ENCODE assay signal across 1 cellular context in the genomic region with DNA sequence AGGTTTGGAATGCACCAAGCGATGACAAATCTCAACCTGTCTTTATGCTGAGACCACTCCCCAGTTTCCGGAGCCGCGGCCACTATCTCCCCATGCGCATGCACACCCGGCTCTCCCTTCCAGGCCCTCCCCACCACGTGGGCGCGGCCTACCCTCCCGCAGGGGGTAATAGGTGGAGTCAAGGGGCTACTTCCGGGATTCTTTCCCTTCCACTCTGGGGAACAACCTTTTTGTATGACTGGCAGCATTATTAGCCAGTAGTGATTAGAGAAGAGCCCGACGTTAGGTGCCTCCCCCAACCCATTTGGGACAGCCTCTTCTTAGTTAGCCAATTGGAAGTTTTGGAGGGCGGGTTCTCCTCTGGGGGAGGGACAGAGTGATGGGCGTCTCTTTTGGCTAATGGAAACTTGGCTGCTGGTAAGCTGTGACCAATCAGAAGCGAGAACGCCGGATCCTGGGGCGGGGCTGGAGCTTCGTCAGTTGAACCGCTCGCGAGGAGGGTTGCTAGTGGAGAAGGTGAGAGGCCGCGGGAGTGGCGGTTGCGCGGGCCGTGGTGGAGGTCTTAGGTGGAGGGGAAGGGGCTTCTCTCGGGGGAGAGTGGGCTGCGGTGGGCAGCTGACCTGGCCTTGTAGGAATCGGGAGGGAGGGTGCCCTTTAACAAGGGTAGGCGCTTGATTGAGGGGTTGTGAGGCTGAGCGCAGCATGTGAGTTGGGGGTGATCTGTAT.
TF ChIP-seq lines count a peak whose summit lies in the region.

CCDC61 (plus strand) TSS at position 479 of the 726 bp plus-strand sequence. CDS start 7,552 bp downstream, outside the sequence.

TF ChIP-seq in HepG2, 621 proteins besides CTCF, POLR2A, EP300 and RAD21 (continued from another document and continues in another):
- TF ChIP-seq ZNF142 (CRISPR knock-in tag; IDR thresholded peaks at IDR 0.05) = no peak
- TF ChIP-seq PRDM10 (CRISPR knock-in tag; IDR thresholded peaks at IDR 0.05; ENCODE audit: low read depth) = 0 out of 2 replicates have a peak, but pooled peaks have one; percentile 45
- peak; percentile 67; the same call in 1 of the 2 replicates for TF ChIP-seq KAT7 (CRISPR knock-in tag; IDR thresholded peaks at IDR 0.05; ENCODE audit: borderline replicate concordance)
- TF ChIP-seq ZNF18 (CRISPR knock-in tag; IDR thresholded peaks at IDR 0.05; ENCODE audit: insufficient replicate concordance) = peak; percentile 37
- TF ChIP-seq, protein P1, sequence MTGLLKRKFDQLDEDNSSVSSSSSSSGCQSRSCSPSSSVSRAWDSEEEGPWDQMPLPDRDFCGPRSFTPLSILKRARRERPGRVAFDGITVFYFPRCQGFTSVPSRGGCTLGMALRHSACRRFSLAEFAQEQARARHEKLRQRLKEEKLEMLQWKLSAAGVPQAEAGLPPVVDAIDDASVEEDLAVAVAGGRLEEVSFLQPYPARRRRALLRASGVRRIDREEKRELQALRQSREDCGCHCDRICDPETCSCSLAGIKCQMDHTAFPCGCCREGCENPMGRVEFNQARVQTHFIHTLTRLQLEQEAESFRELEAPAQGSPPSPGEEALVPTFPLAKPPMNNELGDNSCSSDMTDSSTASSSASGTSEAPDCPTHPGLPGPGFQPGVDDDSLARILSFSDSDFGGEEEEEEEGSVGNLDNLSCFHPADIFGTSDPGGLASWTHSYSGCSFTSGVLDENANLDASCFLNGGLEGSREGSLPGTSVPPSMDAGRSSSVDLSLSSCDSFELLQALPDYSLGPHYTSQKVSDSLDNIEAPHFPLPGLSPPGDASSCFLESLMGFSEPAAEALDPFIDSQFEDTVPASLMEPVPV (CRISPR knock-in tag; IDR thresholded peaks at IDR 0.05) = peak; percentile 11; the same call in 1 of the 2 replicates
- peak; percentile 74 for TF ChIP-seq PHF20 (CRISPR knock-in tag; IDR thresholded peaks at IDR 0.05)
- peak; percentile 8; the same call in 1 of the 2 replicates for TF ChIP-seq BORCS8-MEF2B (CRISPR knock-in tag; IDR thresholded peaks at IDR 0.05)
- peak; percentile 49; the same call in 1 of the 2 replicates for TF ChIP-seq MLX (CRISPR knock-in tag; IDR thresholded peaks at IDR 0.05)
- TF ChIP-seq SALL1 (CRISPR knock-in tag; IDR thresholded peaks at IDR 0.05) = 0 out of 2 replicates have a peak, but pooled peaks have one; percentile 42
- TF ChIP-seq ASH2L (IDR thresholded peaks at IDR 0.05; ENCODE audit: insufficient read length, low read depth, low read length) = peak; percentile 51
- TF ChIP-seq RBM39 (IDR thresholded peaks at IDR 0.05; ENCODE audit: low read depth, low read length, poor library complexity, severe bottlenecking) = peak; percentile 77
- no peak for TF ChIP-seq SMAD3 (CRISPR knock-in tag; IDR thresholded peaks at IDR 0.05)
- TF ChIP-seq YEATS2 (CRISPR knock-in tag; IDR thresholded peaks at IDR 0.05; ENCODE audit: borderline replicate concordance) = peak; percentile 20; the same call in 1 of the 2 replicates
- no peak for TF ChIP-seq TBL1XR1 (IDR thresholded peaks at IDR 0.05; ENCODE audit: borderline replicate concordance, low read length, partially characterized antibody)
- peak; percentile 36; the same call in 1 of the 2 replicates for TF ChIP-seq ZNF800 (CRISPR knock-in tag; IDR thresholded peaks at IDR 0.05)
- 0 out of 2 replicates have a peak, but pooled peaks have one; percentile 46 for TF ChIP-seq BCL3 (CRISPR knock-in tag; IDR thresholded peaks at IDR 0.05)
- 0 out of 2 replicates have a peak, but pooled peaks have one; percentile 24 for TF ChIP-seq SIN3A (IDR thresholded peaks at IDR 0.05; ENCODE audit: borderline replicate concordance, low read depth, low read length)
- TF ChIP-seq ZNF564 (CRISPR knock-in tag; IDR thresholded peaks at IDR 0.05) = no peak
- TF ChIP-seq ARID5B (CRISPR knock-in tag; IDR thresholded peaks at IDR 0.05) = no peak; the same call in 1 of the 2 replicates
- TF ChIP-seq ZNF781 (CRISPR knock-in tag; IDR thresholded peaks at IDR 0.05; ENCODE audit: borderline replicate concordance, not compliant biosample characterization) = no peak
- TF ChIP-seq PHF8 (CRISPR knock-in tag; IDR thresholded peaks at IDR 0.05) = peak; percentile 79
- TF ChIP-seq ZNF264 (CRISPR knock-in tag; IDR thresholded peaks at IDR 0.05) = no peak
- TF ChIP-seq, protein P2, sequence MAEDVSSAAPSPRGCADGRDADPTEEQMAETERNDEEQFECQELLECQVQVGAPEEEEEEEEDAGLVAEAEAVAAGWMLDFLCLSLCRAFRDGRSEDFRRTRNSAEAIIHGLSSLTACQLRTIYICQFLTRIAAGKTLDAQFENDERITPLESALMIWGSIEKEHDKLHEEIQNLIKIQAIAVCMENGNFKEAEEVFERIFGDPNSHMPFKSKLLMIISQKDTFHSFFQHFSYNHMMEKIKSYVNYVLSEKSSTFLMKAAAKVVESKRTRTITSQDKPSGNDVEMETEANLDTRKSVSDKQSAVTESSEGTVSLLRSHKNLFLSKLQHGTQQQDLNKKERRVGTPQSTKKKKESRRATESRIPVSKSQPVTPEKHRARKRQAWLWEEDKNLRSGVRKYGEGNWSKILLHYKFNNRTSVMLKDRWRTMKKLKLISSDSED (CRISPR knock-in tag; IDR thresholded peaks at IDR 0.05) = no peak
- TF ChIP-seq TAF1 (CRISPR knock-in tag; IDR thresholded peaks at IDR 0.05) = peak; percentile 84
